8 cellular contexts compared by ENCODE assay signal in the genomic region with DNA sequence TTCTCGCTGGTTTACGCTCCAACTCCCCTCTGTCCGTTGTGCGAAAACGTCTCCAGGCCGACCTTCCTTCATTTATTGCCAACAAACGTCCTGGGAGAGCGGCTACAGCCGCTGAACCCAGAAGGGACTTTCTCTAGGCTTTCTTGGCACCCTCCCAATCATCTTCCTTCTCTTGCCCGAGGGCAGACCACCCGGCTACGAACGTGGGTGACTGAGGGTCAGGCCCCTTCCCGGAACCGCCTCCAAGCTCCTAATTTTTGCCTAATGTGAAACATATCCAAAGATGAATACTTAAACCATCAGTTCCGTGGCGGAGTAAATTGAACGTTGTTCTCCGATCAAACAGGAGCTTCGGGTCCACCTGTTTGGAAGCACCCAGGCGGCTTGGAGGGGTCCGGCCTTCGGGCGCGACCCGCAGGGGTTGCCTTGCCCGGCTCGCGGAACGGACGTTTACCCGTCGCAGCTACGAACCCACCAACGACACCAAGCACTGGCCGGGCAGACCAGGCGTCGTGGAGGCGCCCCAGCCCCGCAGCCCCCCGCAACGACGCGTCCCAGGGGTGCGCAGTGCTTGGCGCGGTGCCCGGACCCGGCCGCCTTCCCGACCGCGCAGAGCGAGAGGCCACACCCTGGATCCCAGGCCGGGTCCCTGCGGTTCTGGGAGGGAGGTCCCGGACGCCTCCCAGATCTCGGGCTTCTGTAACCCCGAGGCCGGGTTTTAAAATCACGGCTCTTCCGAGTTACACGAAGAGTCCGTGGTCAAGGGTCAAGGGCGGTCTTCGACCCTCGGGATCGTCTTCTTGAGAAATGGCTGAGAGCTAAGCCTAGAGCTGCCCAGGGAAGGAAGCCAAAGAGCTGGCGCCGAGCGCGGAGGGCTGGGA. TPM values are rescaled to one million over a fixed set of nuclear protein-coding genes. Genes with fewer than 3 reads are reported as not detected.
A peak's percentile ranks its signal among the peaks of the same experiment; 100 is the strongest.
DNase-seq lines count a peak whose midpoint lies in the region; ATAC-seq and TF ChIP-seq lines count a peak whose summit lies in the region.
"Not testable (repeated sequence)": the region's sequence is repeated elsewhere in the genome, so short reads cannot be mapped to it uniquely, and the experiment has no call there.

No MANE protein-coding gene starts in this region.

- not testable (repeated sequence) for H3K4me2 ChIP-seq in neural cell (ENCODE audit: low read length)

- H3K27me3 ChIP-seq in neural cell (ENCODE audit: insufficient read depth, low read depth, low read length) (peaks cover 28% of the 10 kb centered on the region), suprapubic skin (peaks cover 61% of the 10 kb centered on the region)

- no CpG with 5 or more reads among the region's 73 CpGs for WGBS in suprapubic skin

- not testable (repeated sequence) for H3K9ac ChIP-seq in neural cell (ENCODE audit: low read length)

- H3K27ac ChIP-seq in neural cell (ENCODE audit: low read length); suprapubic skin: not testable (repeated sequence)

- not testable (repeated sequence) for H3F3A ChIP-seq in neural cell (ENCODE audit: insufficient read depth, low read length, poor library complexity, severe bottlenecking)

- not testable (repeated sequence) for TF ChIP-seq EP300 in neural cell (conservative IDR thresholded peaks at IDR 0.05; ENCODE audit: poor library complexity, severe bottlenecking); suprapubic skin (IDR thresholded peaks at IDR 0.05)

- H3K4me1 Mint-ChIP-seq in activated CD4-positive, alpha-beta T cell treated with anti-CD3 and anti-CD28 coated beads, Interleukin-2, amount 10 ng/mL, durations not matched to agents 7 days and 5 days, result not testable (repeated sequence)

- H3K27ac Mint-ChIP-seq in activated CD4-positive, alpha-beta T cell treated with anti-CD3 and anti-CD28 coated beads, Interleukin-2, amount 10 ng/mL, durations not matched to agents 7 days and 5 days, result not testable (repeated sequence)

- H3K36me3 ChIP-seq in neural cell (ENCODE audit: insufficient read depth, low read length); suprapubic skin: not testable (repeated sequence)

- not testable (repeated sequence) for TF ChIP-seq RAD21 in neural cell (conservative IDR thresholded peaks at IDR 0.05)

- H4K20me1 ChIP-seq in neural cell (ENCODE audit: insufficient read depth), result not testable (repeated sequence)

- not testable (repeated sequence) for TF ChIP-seq POLR2A in suprapubic skin (IDR thresholded peaks at IDR 0.05)

- peaks cover 36% of the 10 kb centered on the region for H3K4me1 ChIP-seq in suprapubic skin

- not testable (repeated sequence) for H3K79me2 ChIP-seq in neural cell (replicated peaks; ENCODE audit: insufficient read depth, low read length)

- CTCF ChIA-PET in activated CD4-positive, alpha-beta T cell treated with anti-CD3 and anti-CD28 coated beads, Interleukin-2, amount 10 ng/mL, durations not matched to agents 7 days and 5 days (lab: Charles Lee), result not testable (repeated sequence)

- POLR2A ChIA-PET in activated CD4-positive, alpha-beta T cell treated with anti-CD3 and anti-CD28 coated beads, Interleukin-2, amount 10 ng/mL, durations not matched to agents 7 days and 5 days (lab: Charles Lee), result not testable (repeated sequence)

- not testable (repeated sequence) for H3K36me3 Mint-ChIP-seq in activated CD4-positive, alpha-beta T cell treated with anti-CD3 and anti-CD28 coated beads, Interleukin-2, amount 10 ng/mL, durations not matched to agents 7 days and 5 days (ENCODE audit: low read depth)

- H2AFZ ChIP-seq in neural cell (ENCODE audit: low read depth, low read length), result not testable (repeated sequence)

- H3K9me2 ChIP-seq in neural cell (ENCODE audit: insufficient read depth, low read length), result not testable (repeated sequence)

- DNase-seq in Daoy (ENCODE audit: low read depth), result peak; percentile 3
- not testable (repeated sequence) for DNase-seq in activated CD4-positive, alpha-beta T cell treated with anti-CD3 and anti-CD28 coated beads, Interleukin-2, amount 10 ng/mL, durations not matched to agents 7 days and 5 days; choroid plexus epithelial cell (ENCODE audit: low read depth)
- DNase-seq in suprapubic skin (ENCODE audit: low spot score in 2 of 2), result peak in 1 of 2 donors; percentile 44

- not testable (repeated sequence) for TF ChIP-seq CTCF in choroid plexus epithelial cell (conservative IDR thresholded peaks at IDR 0.05; ENCODE audit: low read depth, low read length); neural cell (IDR thresholded peaks at IDR 0.05; ENCODE audit: poor library complexity, severe bottlenecking); suprapubic skin (IDR thresholded peaks at IDR 0.05)

- H3K4me3 ChIP-seq in choroid plexus epithelial cell (ENCODE audit: low read depth, low read length) (peak overlapping the region; percentile 34), iPS-11a (ENCODE audit: low read depth, low read length) (peak overlapping the region; percentile 1), neural cell (ENCODE audit: low read length) (peak overlapping the region; percentile 58), suprapubic skin (peak overlapping the region; percentile 62)

- ATAC-seq in GM21576 (IDR thresholded peaks at IDR 0.05; ENCODE audit: unreplicated experiment), result peak; percentile 17
- peak; percentile 16 for ATAC-seq in HG03521 (IDR thresholded peaks at IDR 0.05; ENCODE audit: unreplicated experiment)

- not testable (repeated sequence) for H3K9me3 ChIP-seq in neural cell (ENCODE audit: low read length); suprapubic skin

- H3K27me3 Mint-ChIP-seq in activated CD4-positive, alpha-beta T cell treated with anti-CD3 and anti-CD28 coated beads, Interleukin-2, amount 10 ng/mL, durations not matched to agents 7 days and 5 days, result peaks cover 23% of the 10 kb centered on the region

- not testable (repeated sequence) for H3K9me3 Mint-ChIP-seq in activated CD4-positive, alpha-beta T cell treated with anti-CD3 and anti-CD28 coated beads, Interleukin-2, amount 10 ng/mL, durations not matched to agents 7 days and 5 days

- peak overlapping the region; percentile 65 for H3K4me3 Mint-ChIP-seq in activated CD4-positive, alpha-beta T cell treated with anti-CD3 and anti-CD28 coated beads, Interleukin-2, amount 10 ng/mL, durations not matched to agents 7 days and 5 days

RNA-seq across cellular contexts. Expression of a gene that starts 4.0 kb away (rescaled TPM):
- total RNA-seq in Daoy (2014; rRNA removed; shearing (Covaris generic)), result 0.11 TPM in 1 of 2 replicates, not detected in the other
- total RNA-seq in activated CD4-positive, alpha-beta T cell treated with anti-CD3 and anti-CD28 coated beads, Interleukin-2, amount 10 ng/mL, durations not matched to agents 7 days and 5 days, result under 1 TPM; 0.15 to 0.25 TPM
- polyA plus RNA-seq in neural cell, result 0.82 and 1.6 TPM in 2 replicates
- polyA minus RNA-seq in neural cell, result 0.97 and 1.4 TPM in 2 replicates
- total RNA-seq in suprapubic skin, result under 1 TPM in 2 of 4 donors, not detected in 2; 0.18 to 0.19 TPM

Comparison
In these comparisons a context has a peak if more than half of its experiments do, and no peak if none do; other contexts are left out.
1. H3K4me3 ChIP-seq: peak in every context shown above with its lines; median percentile 62 in suprapubic skin; 58 in neural cell; 34 in choroid plexus epithelial cell; 1 in iPS-11a.